ENCODE assay signal across 18 cellular contexts in the genomic region with DNA sequence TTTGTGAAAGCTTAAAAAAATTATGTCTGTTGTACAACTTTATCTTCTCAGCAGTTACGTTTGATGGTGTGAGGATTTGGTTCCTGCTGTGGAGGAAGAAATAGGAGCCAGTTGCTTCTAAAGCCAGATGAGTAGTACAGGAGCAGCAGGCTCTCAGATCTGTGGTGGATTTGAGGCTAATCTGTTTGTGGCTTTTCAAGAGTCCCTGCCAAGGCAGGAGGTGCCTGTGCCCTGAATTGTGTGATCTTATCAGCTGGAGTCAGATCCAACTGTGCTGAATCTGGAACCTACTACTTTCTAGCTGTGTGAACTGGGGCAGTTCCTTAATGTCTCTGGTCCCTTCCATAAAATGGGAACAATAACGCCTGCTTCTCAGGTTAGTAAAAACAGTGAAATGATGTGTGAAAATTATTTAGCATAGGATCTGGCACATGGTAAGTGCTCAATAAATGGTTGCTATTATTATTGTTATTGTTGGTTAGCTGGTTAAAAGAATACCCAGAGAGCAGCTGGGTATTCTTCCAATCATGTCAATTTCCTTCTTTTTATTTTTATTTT. TPM values are rescaled to one million over a fixed set of nuclear protein-coding genes. Genes with fewer than 3 reads are reported as not detected.
DNase-seq lines count a peak whose midpoint lies in the region; ATAC-seq and TF ChIP-seq lines count a peak whose summit lies in the region.
"Had no signal": no experiment of that assay in that cellular context is flagged by ENCODE, and none has a peak within 500 bp of the region (broad histone marks: within the 10 kb centered on the region; RNA-seq: fewer than 3 reads in every experiment).

No MANE protein-coding gene starts in this region.

- peak overlapping the region; percentile 97 for H3K27ac Mint-ChIP-seq in nephron progenitor cell
- H3K27ac Mint-ChIP-seq: memory B cell had no signal

- H3K4me3 ChIP-seq in HEK293 (ENCODE audit: low read depth, low read length) (no peak overlapping the region), choroid plexus epithelial cell (ENCODE audit: low read depth, low read length) (no peak overlapping the region), BE2C (ENCODE audit: low read depth, low read length) (no peak overlapping the region)
- H3K4me3 ChIP-seq: HAP-1, pancreas, spleen had no signal

- CTCF ChIA-PET in HEK293 (lab: Yijun Ruan, JAX): interaction anchor here (0.8 kb wide), 1 partner anchor 12 kb away, joined by 4 read pairs; no protein-coding TSS in a partner anchor

- ATAC-seq in GM18873 (IDR thresholded peaks at IDR 0.05; ENCODE audit: low FRiP score, unreplicated experiment) (no peak), foreskin keratinocyte (no peak)
- ATAC-seq: activated T-cell treated with anti-CD3 and anti-CD28 coated beads, Interleukin-2, amount 50 U/mL, for 4 hours; pancreas had no signal

- DNase-seq in OCI-M1 (lab: John Stamatoyannopoulos, UW): peak; percentile 16
- peak; percentile 79 for DNase-seq in choroid plexus epithelial cell (ENCODE audit: low read depth)
- no peak for DNase-seq in nephron progenitor cell
- DNase-seq in foreskin keratinocyte: no peak
- DNase-seq in kidney glomerular epithelial cell (lab: John Stamatoyannopoulos, UW): no peak
- DNase-seq in BE2C: no peak
- DNase-seq: activated T-cell treated with anti-CD3 and anti-CD28 coated beads, Interleukin-2, amount 50 U/mL, for 4 hours; amniotic stem cell; Calu3; NCI-H2029; NCI-H748 treated with DMSO at 0.1 percent for 48 hours; pancreas had no signal

- no peaks in the 10 kb centered on the region for H3K9me3 Mint-ChIP-seq in nephron progenitor cell
- H3K9me3 Mint-ChIP-seq: activated T-cell treated with anti-CD3 and anti-CD28 coated beads, Interleukin-2, amount 50 U/mL, for 4 hours; memory B cell had no signal

- H3K27me3 Mint-ChIP-seq in nephron progenitor cell (ENCODE audit: low read depth, poor library complexity): no peaks in the 10 kb centered on the region

- H3K9me3 ChIP-seq in HEK293 (ENCODE audit: control insufficient read depth, insufficient read depth, low read depth, low read length) (no peaks in the 10 kb centered on the region), BE2C (no peaks in the 10 kb centered on the region)
- H3K9me3 ChIP-seq: HAP-1, pancreas, spleen had no signal

- peaks cover 73% of the 10 kb centered on the region for H3K4me1 Mint-ChIP-seq in nephron progenitor cell
- H3K4me1 Mint-ChIP-seq: memory B cell had no signal

- H3K27me3 ChIP-seq in foreskin keratinocyte: no peaks in the 10 kb centered on the region
- no peaks in the 10 kb centered on the region for H3K27me3 ChIP-seq in BE2C
- H3K27me3 ChIP-seq: pancreas, spleen had no signal

- no peaks in the 10 kb centered on the region for H3K4me1 ChIP-seq in HEK293 (ENCODE audit: control insufficient read depth, insufficient read depth, low read length)
- no peaks in the 10 kb centered on the region for H3K4me1 ChIP-seq in foreskin keratinocyte
- H3K4me1 ChIP-seq in BE2C: peaks cover 5% of the 10 kb centered on the region; the same call in 1 of the 2 replicates
- H3K4me1 ChIP-seq: HAP-1, pancreas had no signal

- H3K36me3 Mint-ChIP-seq in nephron progenitor cell (ENCODE audit: low read depth): peaks cover 8% of the 10 kb centered on the region

- H3K27ac ChIP-seq in HEK293 (ENCODE audit: extremely low read depth, low read depth, low read length) (no peak overlapping the region), foreskin keratinocyte (no peak overlapping the region)
- H3K27ac ChIP-seq: pancreas, RWPE1 had no signal

- TF ChIP-seq CTCF in HEK293 (tag by site-specific recombination; IDR thresholded peaks at IDR 0.05) (no peak), choroid plexus epithelial cell (conservative IDR thresholded peaks at IDR 0.05; ENCODE audit: low read depth, low read length) (no peak), nephron progenitor cell (IDR thresholded peaks at IDR 0.05) (no peak), foreskin keratinocyte (conservative IDR thresholded peaks at IDR 0.05) (no peak), BE2C (IDR thresholded peaks at IDR 0.05; ENCODE audit: low read depth, low read length) (no peak)

- POLR2A ChIA-PET in HEK293 (lab: Yijun Ruan, JAX): no interaction called here

- H3K4me3 Mint-ChIP-seq in nephron progenitor cell: peak overlapping the region; percentile 45
- H3K4me3 Mint-ChIP-seq: activated T-cell treated with anti-CD3 and anti-CD28 coated beads, Interleukin-2, amount 50 U/mL, for 4 hours; memory B cell had no signal

- H3K36me3 ChIP-seq in HEK293 (ENCODE audit: control insufficient read depth in 2 of 2, insufficient read depth in 1 of 2, low read length in 2 of 2): no peaks in the 10 kb centered on the region
- H3K36me3 ChIP-seq in BE2C: no peaks in the 10 kb centered on the region
- H3K36me3 ChIP-seq: HAP-1, pancreas, spleen had no signal

TF ChIP-seq in HEK293, 187 proteins besides CTCF, POLR2A, EP300 and RAD21:
- TF ChIP-seq ZNF843 (tag by site-specific recombination; IDR thresholded peaks at IDR 0.05): no peak
- no peak for TF ChIP-seq ZNF23 (tag by site-specific recombination; IDR thresholded peaks at IDR 0.05; ENCODE audit: borderline replicate concordance)
- TF ChIP-seq ZNF473 (tag by site-specific recombination; IDR thresholded peaks at IDR 0.05): no peak
- TF ChIP-seq ZNF791 (tag by site-specific recombination; IDR thresholded peaks at IDR 0.05): no peak
- TF ChIP-seq ZIC2 (tag by site-specific recombination; IDR thresholded peaks at IDR 0.05): peak; percentile 55
- no peak for TF ChIP-seq ZBTB48 (tag by site-specific recombination; IDR thresholded peaks at IDR 0.05)
- TF ChIP-seq ZNF830 (tag by site-specific recombination; IDR thresholded peaks at IDR 0.05; ENCODE audit: low read depth): no peak
TF ChIP-seq in HEK293: peak in this region for 1.

RNA-seq across cellular contexts. Expression of a gene that starts 7.7 kb away (rescaled TPM):
- total RNA-seq in foreskin keratinocyte: 4.8 and 22.6 TPM in 2 replicates
- polyA plus RNA-seq in foreskin keratinocyte: 4.0 and 19.8 TPM in 2 replicates
- not detected for polyA plus RNA-seq in BE2C (2012; ENCODE audit: insufficient read depth, insufficient read length, low read depth)

Comparison
In these comparisons a context has a peak if more than half of its experiments do, and no peak if none do; other contexts are left out.
1. DNase-seq: peak in OCI-M1 (single experiment) and choroid plexus epithelial cell (single experiment); none in nephron progenitor cell (single experiment), foreskin keratinocyte (0 of 2), kidney glomerular epithelial cell (single experiment) and BE2C (single experiment).